ENCODE assay signal across 6 cellular contexts in genomic region chr6:165751486-165751885, GRCh38.
"Had no signal": no experiment of that assay in that cellular context is flagged by ENCODE, and none has a peak within 500 bp of the region (broad histone marks: within the 10 kb centered on the region; RNA-seq: fewer than 3 reads in every experiment).

No MANE protein-coding gene starts in this region.

- H3K4me3 Mint-ChIP-seq: GM23338, H9, IgD-negative memory B cell had no signal

- H3K36me3 Mint-ChIP-seq: IgD-negative memory B cell had no signal

- ATAC-seq: GM23338, HepG2 had no signal

- H3K4me2 ChIP-seq: GM23338 had no signal

- H3K27me3 Mint-ChIP-seq: IgD-negative memory B cell had no signal

- DNase-seq: H9, HCEC 1CT had no signal

- H3K27ac ChIP-seq: HL-60 had no signal

- H3K4me1 Mint-ChIP-seq: GM23338, H9, IgD-negative memory B cell had no signal

- H3K27ac Mint-ChIP-seq: GM23338, H9 had no signal

- H2AFZ ChIP-seq: GM23338 had no signal

- H3K4me3 ChIP-seq: GM23338 had no signal
